8 cellular contexts compared by ENCODE assay signal in the genomic region with DNA sequence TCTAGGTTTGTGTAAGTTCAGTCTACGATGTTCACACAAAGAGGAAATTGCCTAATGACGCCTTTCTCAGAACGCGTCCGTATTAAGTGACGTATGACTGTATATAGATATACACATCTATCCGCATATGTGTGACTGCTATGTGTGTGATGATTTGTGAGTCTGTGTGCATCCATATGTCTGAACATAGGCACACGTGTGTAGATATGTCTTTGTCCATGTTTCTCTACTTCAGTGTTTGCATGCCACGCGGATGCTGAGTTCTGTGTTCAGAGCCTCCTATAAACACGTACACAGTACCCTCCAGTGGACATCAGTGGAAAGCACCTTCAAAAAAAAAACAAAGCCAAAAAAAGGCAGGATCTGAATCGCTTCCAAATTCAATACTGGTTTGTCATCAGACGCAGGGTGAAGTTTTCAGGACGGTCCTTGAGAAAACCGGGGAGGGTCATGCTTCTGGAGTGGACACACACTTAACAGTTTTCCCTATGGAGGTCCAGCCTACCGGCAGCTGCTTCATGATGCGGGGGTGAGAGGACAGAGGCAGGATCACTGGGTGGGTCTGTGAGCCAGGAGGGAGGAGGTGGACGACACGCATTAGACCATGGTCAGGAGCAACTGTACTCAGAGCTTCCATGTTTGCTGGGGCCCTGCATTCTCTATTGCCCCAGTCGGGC. TPM values are rescaled to one million over a fixed set of nuclear protein-coding genes. Genes with fewer than 3 reads are reported as not detected.
A peak's percentile ranks its signal among the peaks of the same experiment; 100 is the strongest.
DNase-seq lines count a peak whose midpoint lies in the region; ATAC-seq and TF ChIP-seq lines count a peak whose summit lies in the region.

No MANE protein-coding gene starts in this region.

- peak overlapping the region; percentile 53; the same call in 1 of the 2 replicates for H3K9ac ChIP-seq in GM23248
- H3K9ac ChIP-seq in SU-DHL-6 (ENCODE audit: low read length) = no peak overlapping the region
- no peak overlapping the region for H3K9ac ChIP-seq in endodermal cell (ENCODE audit: extremely low read depth, low read length, poor library complexity, severe bottlenecking)

- H3K4me1 Mint-ChIP-seq in endodermal cell = peaks cover 32% of the 10 kb centered on the region
- peaks cover 15% of the 10 kb centered on the region for H3K4me1 Mint-ChIP-seq in mesothelial cell of epicardium

- H4K20me1 ChIP-seq in GM23248 (ENCODE audit: insufficient read depth) = no peaks in the 10 kb centered on the region
- no peaks in the 10 kb centered on the region for H4K20me1 ChIP-seq in SU-DHL-6 (ENCODE audit: low read depth, low read length)

- H3K79me2 ChIP-seq in GM23248 (ENCODE audit: insufficient read depth) (no peaks in the 10 kb centered on the region), SU-DHL-6 (ENCODE audit: insufficient read depth, low read length) (no peaks in the 10 kb centered on the region)

- no peaks in the 10 kb centered on the region for H3K36me3 Mint-ChIP-seq in endodermal cell (ENCODE audit: low read depth)
- no peaks in the 10 kb centered on the region for H3K36me3 Mint-ChIP-seq in mesothelial cell of epicardium

- H3K27ac ChIP-seq in GM23248 = no peak overlapping the region
- no peak overlapping the region for H3K27ac ChIP-seq in SU-DHL-6 (ENCODE audit: low read depth, low read length)
- no peak overlapping the region for H3K27ac ChIP-seq in endodermal cell (ENCODE audit: low read depth, low read length)

- in situ Hi-C loops in GM23248 (cut with MboI) = loop anchor here (5.0 to 25.0 kb wide), 3 partner anchors 201 to 451 kb away; no protein-coding TSS in a partner anchor

- H3K4me1 ChIP-seq in GM23248 (ENCODE audit: insufficient read depth) (0 out of 2 replicates have a peak, but pooled peaks cover 3% of the 10 kb centered on the region), endodermal cell (ENCODE audit: control insufficient read depth, insufficient read depth, low read length) (peaks cover 21% of the 10 kb centered on the region)

- H3F3A ChIP-seq in GM23248 (ENCODE audit: insufficient read depth) = no peaks in the 10 kb centered on the region
- H3F3A ChIP-seq in SU-DHL-6 (ENCODE audit: insufficient read depth) = no peaks in the 10 kb centered on the region

- H3K36me3 ChIP-seq in GM23248 (ENCODE audit: low read depth) (no peaks in the 10 kb centered on the region), SU-DHL-6 (ENCODE audit: low read length) (no peaks in the 10 kb centered on the region), endodermal cell (ENCODE audit: control insufficient read depth, insufficient read depth, low read length) (no peaks in the 10 kb centered on the region)

- whole genome bisulfite sequencing in GM23248 (ENCODE audit: low coverage in 1 of 2, low lambda C conversion rate in 2 of 2, missing lambda C conversion rate in 2 of 2), 2 experiments = 12 to 14% methylated on average over 20 of the region's 20 CpGs
- 70 to 86% methylated on average over 11 to 20 of the region's 20 CpGs for WGBS in endodermal cell (ENCODE audit: insufficient coverage in 1 of 2, insufficient read length in 1 of 2), 2 experiments

- DNase-seq in ELR (ENCODE audit: low read depth) = peak; percentile 86
- DNase-seq in GM23248 = peak; percentile 92
- DNase-seq in NCI-H1436 (lab: John Stamatoyannopoulos, UW) = peak; percentile 79
- DNase-seq in endodermal cell = peak; percentile 60
- no peak for DNase-seq in mesothelial cell of epicardium (ENCODE audit: low spot score in 2 of 2, unreplicated experiment in 2 of 2)

- H3K4me3 Mint-ChIP-seq in endodermal cell (no peak overlapping the region), mesothelial cell of epicardium (no peak overlapping the region)

- H3K27me3 Mint-ChIP-seq in endodermal cell (ENCODE audit: insufficient read depth) = peaks cover 31% of the 10 kb centered on the region
- H3K27me3 Mint-ChIP-seq in mesothelial cell of epicardium (ENCODE audit: low read depth) = peaks cover 2% of the 10 kb centered on the region

- H3K27ac Mint-ChIP-seq in endodermal cell = no peak overlapping the region
- H3K27ac Mint-ChIP-seq in mesothelial cell of epicardium = no peak overlapping the region

- H3K9me2 ChIP-seq in GM23248 (ENCODE audit: insufficient read depth) (no peaks in the 10 kb centered on the region), SU-DHL-6 (replicated peaks; ENCODE audit: insufficient read depth, low read length) (no peaks in the 10 kb centered on the region)

- H3K4me3 ChIP-seq in GM23248 (peak overlapping the region; percentile 57), SU-DHL-6 (ENCODE audit: insufficient read depth, low read length, poor library complexity, severe bottlenecking) (no peak overlapping the region), endodermal cell (ENCODE audit: low read length) (no peak overlapping the region)

- peak overlapping the region; percentile 62 for H2AFZ ChIP-seq in GM23248
- H2AFZ ChIP-seq in SU-DHL-6 (ENCODE audit: low read depth, low read length, severe bottlenecking) = no peak overlapping the region

- H3K9me3 Mint-ChIP-seq in endodermal cell (peaks cover 8% of the 10 kb centered on the region), mesothelial cell of epicardium (no peaks in the 10 kb centered on the region)

- H3K27me3 ChIP-seq in GM23248 (replicated peaks; ENCODE audit: insufficient read depth) = no peaks in the 10 kb centered on the region
- H3K27me3 ChIP-seq in SU-DHL-6 (ENCODE audit: low read length) = no peaks in the 10 kb centered on the region
- H3K27me3 ChIP-seq in endodermal cell (ENCODE audit: control insufficient read depth, insufficient read depth, low read length, poor library complexity, severe bottlenecking) = peaks cover 5% of the 10 kb centered on the region

- no peak for ATAC-seq in HG02588 (IDR thresholded peaks at IDR 0.05; ENCODE audit: unreplicated experiment)
- ATAC-seq in GM18873 (IDR thresholded peaks at IDR 0.05; ENCODE audit: low FRiP score, unreplicated experiment) = no peak

- TF ChIP-seq CTCF in SU-DHL-6 (IDR thresholded peaks at IDR 0.05; ENCODE audit: insufficient read depth, low read length, poor library complexity, severe bottlenecking) = peak; percentile 11
- TF ChIP-seq CTCF in endodermal cell (conservative IDR thresholded peaks at IDR 0.05) = peak; percentile 78
- peak; percentile 58 for TF ChIP-seq CTCF in mesothelial cell of epicardium (IDR thresholded peaks at IDR 0.05; ENCODE audit: unreplicated experiment)

- H3K4me2 ChIP-seq in GM23248 (ENCODE audit: unreplicated experiment) = peak overlapping the region; percentile 72
- no peak overlapping the region for H3K4me2 ChIP-seq in SU-DHL-6 (ENCODE audit: low read depth, low read length, poor library complexity, severe bottlenecking)

- H3K9me3 ChIP-seq in GM23248 (ENCODE audit: low read depth) (no peaks in the 10 kb centered on the region), SU-DHL-6 (ENCODE audit: insufficient read depth, low read length) (no peaks in the 10 kb centered on the region), endodermal cell (ENCODE audit: control insufficient read depth, low read length) (peaks cover 6% of the 10 kb centered on the region)

RNA-seq across cellular contexts. Expression of gene ALDH1B1, which starts 29.5 kb away (rescaled TPM):
- total RNA-seq in GM23248 (2014; rRNA removed; shearing (Covaris generic)) = 25.7 and 26.9 TPM in 2 replicates
- polyA plus RNA-seq in GM23248 (2016; fragmentation: Nextera tagmentation; extraction: Ambion mirVana) = 39.4 and 39.5 TPM in 2 replicates
- total RNA-seq in endodermal cell = 10 to 100 TPM; 47.7 to 59.9 TPM
- polyA plus RNA-seq in endodermal cell (2013, experiment 1 of 2) = 22.3 TPM
- polyA plus RNA-seq in endodermal cell (2013, experiment 2 of 2) = 20.0 TPM
- 17.5 to 20.3 TPM (median 19.7 TPM) in 3 replicates for total RNA-seq in mesothelial cell of epicardium

Comparison
In these comparisons a context has a peak if more than half of its experiments do, and no peak if none do; other contexts are left out.
1. DNase-seq: peak in ELR (single experiment), GM23248 (single experiment), NCI-H1436 (single experiment) and endodermal cell (single experiment); none in mesothelial cell of epicardium (0 of 2).
2. CTCF ChIP-seq: peak in every context shown above with its lines; median percentile 78 in endodermal cell; 58 in mesothelial cell of epicardium; 11 in SU-DHL-6.